Comparison of ENCODE assay signal across 12 cellular contexts in genomic region chr1:26702680-26703038, GRCh38. TPM values are rescaled to one million over a fixed set of nuclear protein-coding genes. Genes with fewer than 3 reads are reported as not detected.
A peak's percentile ranks its signal among the peaks of the same experiment; 100 is the strongest.
DNase-seq lines count a peak whose midpoint lies in the region; ATAC-seq and TF ChIP-seq lines count a peak whose summit lies in the region.
"Had no signal": no experiment of that assay in that cellular context is flagged by ENCODE, and none has a peak within 500 bp of the region (broad histone marks: within the 10 kb centered on the region; RNA-seq: fewer than 3 reads in every experiment).

No MANE protein-coding gene starts in this region.

- no peak for TF ChIP-seq CTCF in mucosa of descending colon (IDR thresholded peaks at IDR 0.05)

- no peaks in the 10 kb centered on the region for H3K27me3 Mint-ChIP-seq in activated CD8-positive, alpha-beta T cell treated with anti-CD3 and anti-CD28 coated beads, Interleukin-2, amount 10 ng/mL, durations not matched to agents 7 days and 5 days (ENCODE audit: low read depth)
- H3K27me3 Mint-ChIP-seq in naive thymus-derived CD4-positive, alpha-beta T cell = no peaks in the 10 kb centered on the region

- H3K4me3 Mint-ChIP-seq in activated CD8-positive, alpha-beta T cell treated with anti-CD3 and anti-CD28 coated beads, Interleukin-2, amount 10 ng/mL, durations not matched to agents 7 days and 5 days = no peak overlapping the region
- H3K4me3 Mint-ChIP-seq in naive thymus-derived CD4-positive, alpha-beta T cell = no peak overlapping the region

- H3K9me3 ChIP-seq in naive thymus-derived CD4-positive, alpha-beta T cell (ENCODE audit: control insufficient read depth in 2 of 3, low read length in 3 of 3) = no peaks in the 10 kb centered on the region
- no peaks in the 10 kb centered on the region for H3K9me3 ChIP-seq in mucosa of descending colon
- H3K9me3 ChIP-seq: upper lobe of right lung had no signal

- H3K27me3 ChIP-seq in naive thymus-derived CD4-positive, alpha-beta T cell (ENCODE audit: control insufficient read depth in 2 of 2, insufficient read depth in 2 of 2, low read length in 2 of 2) = no peaks in the 10 kb centered on the region
- H3K27me3 ChIP-seq: upper lobe of right lung had no signal

- H3K4me3 ChIP-seq in naive thymus-derived CD4-positive, alpha-beta T cell (ENCODE audit: low read length) = peak overlapping the region; percentile 25
- H3K4me3 ChIP-seq in mucosa of descending colon = no peak overlapping the region
- H3K4me3 ChIP-seq: upper lobe of right lung had no signal

- CTCF ChIA-PET in activated CD8-positive, alpha-beta T cell treated with anti-CD3 and anti-CD28 coated beads, Interleukin-2, amount 10 ng/mL, durations not matched to agents 7 days and 5 days (lab: Charles Lee) = interaction anchor here (1.0 to 9.6 kb wide), 9 partner anchors 10 to 202 kb away, joined by 3 to 149 read pairs (median 5); partner anchors contain the start of genes PIGV and RPS6KA1
- CTCF ChIA-PET in naive thymus-derived CD4-positive, alpha-beta T cell (lab: Charles Lee) = interaction anchor here (1.1 to 1.8 kb wide), 3 partner anchors 39 to 92 kb away, joined by 3 to 5 read pairs (median 3); partner anchors contain the start of gene PIGV

- ATAC-seq in activated CD8-positive, alpha-beta T cell treated with anti-CD3 and anti-CD28 coated beads, Interleukin-2, amount 10 ng/mL, durations not matched to agents 7 days and 5 days = peak; percentile 40
- ATAC-seq in naive thymus-derived CD4-positive, alpha-beta T cell = no peak
- no peak for ATAC-seq in HG03025 (IDR thresholded peaks at IDR 0.05; ENCODE audit: low FRiP score, unreplicated experiment)
- ATAC-seq in mucosa of descending colon = no peak
- ATAC-seq: upper lobe of right lung had no signal

- intact Hi-C loops in naive thymus-derived CD4-positive, alpha-beta T cell (cut with micrococcal nuclease) = loop anchor here in 1 of 2 donors (1.0 kb wide), 1 partner anchor 19 kb away; no protein-coding TSS in a partner anchor
- intact Hi-C loops in mucosa of descending colon (cut with DNase I, micrococcal nuclease) = no loop called here

- no peaks in the 10 kb centered on the region for H3K36me3 ChIP-seq in naive thymus-derived CD4-positive, alpha-beta T cell (ENCODE audit: control insufficient read depth in 2 of 3, insufficient read depth in 3 of 3, low read length in 3 of 3)
- H3K36me3 ChIP-seq in mucosa of descending colon (ENCODE audit: low read depth) = peaks cover 5% of the 10 kb centered on the region
- H3K36me3 ChIP-seq: upper lobe of right lung had no signal

- H3K27ac Mint-ChIP-seq in activated CD8-positive, alpha-beta T cell treated with anti-CD3 and anti-CD28 coated beads, Interleukin-2, amount 10 ng/mL, durations not matched to agents 7 days and 5 days = no peak overlapping the region
- H3K27ac Mint-ChIP-seq in naive thymus-derived CD4-positive, alpha-beta T cell = no peak overlapping the region

- H3K27ac ChIP-seq in naive thymus-derived CD4-positive, alpha-beta T cell (ENCODE audit: low read depth, low read length) = peak overlapping the region; percentile 83

- no peaks in the 10 kb centered on the region for H3K9me3 Mint-ChIP-seq in activated CD8-positive, alpha-beta T cell treated with anti-CD3 and anti-CD28 coated beads, Interleukin-2, amount 10 ng/mL, durations not matched to agents 7 days and 5 days (ENCODE audit: insufficient read depth)
- no peaks in the 10 kb centered on the region for H3K9me3 Mint-ChIP-seq in naive thymus-derived CD4-positive, alpha-beta T cell

- peaks cover 75 to 78% of the 10 kb centered on the region in 2 donors for H3K4me1 ChIP-seq in naive thymus-derived CD4-positive, alpha-beta T cell (ENCODE audit: control insufficient read depth in 2 of 2, insufficient read depth in 2 of 2, low read length in 2 of 2)
- H3K4me1 ChIP-seq in mucosa of descending colon (ENCODE audit: low read depth) = peaks cover 88% of the 10 kb centered on the region

- POLR2A ChIA-PET in activated CD8-positive, alpha-beta T cell treated with anti-CD3 and anti-CD28 coated beads, Interleukin-2, amount 10 ng/mL, durations not matched to agents 7 days and 5 days (lab: Charles Lee) = interaction anchor here (0.8 to 15.2 kb wide), 6 partner anchors 10 to 85 kb away, joined by 4 to 325 read pairs (median 8); partner anchors contain the start of gene PIGV
- POLR2A ChIA-PET in naive thymus-derived CD4-positive, alpha-beta T cell (lab: Charles Lee) = interaction anchor here (0.7 to 17.4 kb wide), 8 partner anchors 10 to 97 kb away, joined by 4 to 383 read pairs (median 8); partner anchors contain the start of gene PIGV

- peaks cover 21% of the 10 kb centered on the region for H3K4me1 Mint-ChIP-seq in activated CD8-positive, alpha-beta T cell treated with anti-CD3 and anti-CD28 coated beads, Interleukin-2, amount 10 ng/mL, durations not matched to agents 7 days and 5 days (ENCODE audit: low read depth)
- H3K4me1 Mint-ChIP-seq in naive thymus-derived CD4-positive, alpha-beta T cell = peaks cover 0 to 26% (median 22%) of the 10 kb centered on the region in 7 donors

- H3K36me3 Mint-ChIP-seq in activated CD8-positive, alpha-beta T cell treated with anti-CD3 and anti-CD28 coated beads, Interleukin-2, amount 10 ng/mL, durations not matched to agents 7 days and 5 days (ENCODE audit: low read depth) = peaks cover 28% of the 10 kb centered on the region
- peaks cover 0 to 20% (median 8%) of the 10 kb centered on the region in 5 donors for H3K36me3 Mint-ChIP-seq in naive thymus-derived CD4-positive, alpha-beta T cell

- peak; percentile 27 for DNase-seq in stimulated activated naive CD4-positive, alpha-beta T cell treated with Interleukin-2 at 50 U/mL for 16 hours (lab: John Stamatoyannopoulos, UW)
- DNase-seq in stimulated activated naive CD4-positive, alpha-beta T cell (lab: John Stamatoyannopoulos, UW) = no peak
- peak; percentile 53 for DNase-seq in activated CD8-positive, alpha-beta T cell treated with anti-CD3 and anti-CD28 coated beads, Interleukin-2, amount 10 ng/mL, durations not matched to agents 7 days and 5 days
- no peak for DNase-seq in naive thymus-derived CD4-positive, alpha-beta T cell
- DNase-seq in kidney glomerular epithelial cell (lab: John Stamatoyannopoulos, UW) = no peak
- DNase-seq in anterior cingulate cortex (lab: John Stamatoyannopoulos, UW) = no peak
- no peak for DNase-seq in mucosa of descending colon
- DNase-seq: C1 segment of cervical spinal cord, NCI-H2081 treated with DMSO at 0.1 percent for 48 hours, T-helper 9 cell, upper lobe of right lung had no signal

RNA-seq across cellular contexts. Expression of gene ARID1A, which starts 6.8 kb away (rescaled TPM):
- total RNA-seq in activated CD8-positive, alpha-beta T cell treated with anti-CD3 and anti-CD28 coated beads, Interleukin-2, amount 10 ng/mL, durations not matched to agents 7 days and 5 days = 100 to 1,000 TPM; 122 to 123 TPM
- 100 to 1,000 TPM; 118 to 148 (median 131) TPM for total RNA-seq in naive thymus-derived CD4-positive, alpha-beta T cell
- 10 to 100 TPM; 22.3 to 26.6 TPM for polyA plus RNA-seq in naive thymus-derived CD4-positive, alpha-beta T cell
- total RNA-seq in mucosa of descending colon = 10 to 100 TPM; 59.9 to 81.2 (median 65.4) TPM

Comparison
In these comparisons a context has a peak if more than half of its experiments do, and no peak if none do; other contexts are left out.
1. DNase-seq: peak in stimulated activated naive CD4-positive, alpha-beta T cell treated with Interleukin-2 at 50 U/mL for 16 hours (single experiment) and activated CD8-positive, alpha-beta T cell treated with anti-CD3 and anti-CD28 coated beads, Interleukin-2, amount 10 ng/mL, durations not matched to agents 7 days and 5 days (single experiment); none in stimulated activated naive CD4-positive, alpha-beta T cell (0 of 6), naive thymus-derived CD4-positive, alpha-beta T cell (0 of 9), kidney glomerular epithelial cell (single experiment), anterior cingulate cortex (0 of 58) and mucosa of descending colon (0 of 3).